Comparison of ENCODE assay signal across 25 cellular contexts in genomic region chr16:15776572-15776971, GRCh38.
"Had no signal": no experiment of that assay in that cellular context is flagged by ENCODE, and none has a peak within 500 bp of the region (broad histone marks: within the 10 kb centered on the region; RNA-seq: fewer than 3 reads in every experiment).

No MANE protein-coding gene starts in this region.

- DNase-seq: colonic mucosa; dermis blood vessel endothelial cell; effector memory CD4-positive, alpha-beta T cell; head of caudate nucleus; mesendoderm; midbrain; naive thymus-derived CD8-positive, alpha-beta T cell; nephron progenitor cell; occipital lobe; ovary; posterior cingulate gyrus; psoas muscle; retina; right lobe of liver; stimulated activated CD4-positive, alpha-beta T cell treated with anti-CD3 and anti-CD28 coated beads, Interleukin-2, amount 100 ng/mL, for 24 hours; stimulated activated CD4-positive, alpha-beta T cell treated with anti-CD3 and anti-CD28 coated beads, Interleukin-4, amount 100 ng/mL, for 24 hours; stimulated activated naive CD8-positive, alpha-beta T cell treated with anti-CD3 and anti-CD28 coated beads, Interleukin-15, Interleukin-2, amounts not matched to agents 100 U/mL and 50 U/mL, for 24 hours; thyroid gland; upper lobe of left lung had no signal

- H3K9me3 ChIP-seq: colonic mucosa, ovary, psoas muscle, right lobe of liver, suprapubic skin, thyroid gland, upper lobe of left lung had no signal

- H3K9me3 Mint-ChIP-seq: central memory CD8-positive, alpha-beta T cell; nephron progenitor cell; stimulated activated memory B cell treated with anti-CD40 and anti-IgM and Interleukin-4, amounts not matched to agents 10 μg/mL and 1 μg/mL and 100 μg/mL, for 72 hours had no signal

- H3K4me2 ChIP-seq: smooth muscle cell had no signal

- H3K27ac ChIP-seq: cardiac muscle cell, colonic mucosa, ovary, psoas muscle, right lobe of liver, suprapubic skin, thyroid gland, upper lobe of left lung had no signal

- H3K36me3 ChIP-seq: cardiac muscle cell, colonic mucosa, ovary, right lobe of liver, suprapubic skin, thyroid gland, upper lobe of left lung had no signal

- H3K4me1 ChIP-seq: colonic mucosa, psoas muscle, right lobe of liver, suprapubic skin, thyroid gland, upper lobe of left lung had no signal

- H3K4me1 Mint-ChIP-seq: central memory CD8-positive, alpha-beta T cell; naive thymus-derived CD8-positive, alpha-beta T cell; nephron progenitor cell; stimulated activated memory B cell treated with anti-CD40 and anti-IgM and Interleukin-4, amounts not matched to agents 10 μg/mL and 1 μg/mL and 100 μg/mL, for 72 hours had no signal

- H3K4me3 ChIP-seq: cardiac muscle cell, colonic mucosa, ovary, psoas muscle, right lobe of liver, smooth muscle cell, suprapubic skin, thyroid gland, upper lobe of left lung had no signal

- H3K4me3 Mint-ChIP-seq: central memory CD8-positive, alpha-beta T cell; naive thymus-derived CD8-positive, alpha-beta T cell; nephron progenitor cell; stimulated activated memory B cell treated with anti-CD40 and anti-IgM and Interleukin-4, amounts not matched to agents 10 μg/mL and 1 μg/mL and 100 μg/mL, for 72 hours had no signal

- H3K36me3 Mint-ChIP-seq: naive thymus-derived CD8-positive, alpha-beta T cell; stimulated activated memory B cell treated with anti-CD40 and anti-IgM and Interleukin-4, amounts not matched to agents 10 μg/mL and 1 μg/mL and 100 μg/mL, for 72 hours had no signal

- H3K27me3 ChIP-seq: colonic mucosa, ovary, right lobe of liver, suprapubic skin, thyroid gland, upper lobe of left lung had no signal

- ATAC-seq: left lobe of liver; naive thymus-derived CD8-positive, alpha-beta T cell; psoas muscle; right lobe of liver; stimulated activated memory B cell treated with anti-CD40 and anti-IgM and Interleukin-4, amounts not matched to agents 10 μg/mL and 1 μg/mL and 100 μg/mL, for 72 hours; stimulated activated naive CD8-positive, alpha-beta T cell treated with anti-CD3 and anti-CD28 coated beads, Interleukin-15, Interleukin-2, amounts not matched to agents 100 U/mL and 50 U/mL, for 24 hours had no signal

- H3K27ac Mint-ChIP-seq: naive thymus-derived CD8-positive, alpha-beta T cell; nephron progenitor cell; stimulated activated memory B cell treated with anti-CD40 and anti-IgM and Interleukin-4, amounts not matched to agents 10 μg/mL and 1 μg/mL and 100 μg/mL, for 72 hours had no signal
